Comparison of ENCODE assay signal across 10 cellular contexts in genomic region chr7:22640269-22640668, GRCh38.
A peak's percentile ranks its signal among the peaks of the same experiment; 100 is the strongest.
DNase-seq lines count a peak whose midpoint lies in the region; ATAC-seq, FAIRE-seq and TF ChIP-seq lines count a peak whose summit lies in the region.
"Had no signal": no experiment of that assay in that cellular context is flagged by ENCODE, and none has a peak within 500 bp of the region (broad histone marks: within the 10 kb centered on the region; RNA-seq: fewer than 3 reads in every experiment).

No MANE protein-coding gene starts in this region.

- H2BK15ac ChIP-seq in mesenchymal stem cell (ENCODE audit: low read depth, poor library complexity, severe bottlenecking), result no peak overlapping the region

- H2BK5ac ChIP-seq in mesenchymal stem cell (ENCODE audit: low read depth, low read length, poor library complexity, severe bottlenecking), result no peak overlapping the region

- DNase-seq in GM12892 (ENCODE audit: insufficient read length), result no peak
- DNase-seq in activated CD8-positive, alpha-beta T cell treated with anti-CD3 and anti-CD28 coated beads, Interleukin-2, amount 10 ng/mL, durations not matched to agents 7 days and 5 days, result peak; percentile 42
- no peak for DNase-seq in NCI-H226
- DNase-seq in SW480 (ENCODE audit: low spot score), result no peak
- DNase-seq in mesenchymal stem cell, result no peak
- DNase-seq in NCI-H1048 (lab: John Stamatoyannopoulos, UW), result no peak
- DNase-seq: CD8-positive, alpha-beta T cell; NCI-H2171 had no signal

- no peak overlapping the region for H3K18ac ChIP-seq in mesenchymal stem cell (ENCODE audit: low read depth in 1 of 2, low read length in 2 of 2)

- H3K4me1 ChIP-seq in mesenchymal stem cell (ENCODE audit: control insufficient read depth, insufficient read depth, low read depth, low read length), result no peaks in the 10 kb centered on the region

- H3K4me2 ChIP-seq in mesenchymal stem cell (ENCODE audit: low read length, poor library complexity, severe bottlenecking), result no peak overlapping the region

- H3K4me3 ChIP-seq in mesenchymal stem cell (ENCODE audit: insufficient read depth in 1 of 2, low read depth in 1 of 2, low read length in 2 of 2), result no peak overlapping the region

- H2BK120ac ChIP-seq in mesenchymal stem cell (ENCODE audit: low read depth, low read length), result no peak overlapping the region

- H4K8ac ChIP-seq in mesenchymal stem cell (ENCODE audit: low read length), result no peak overlapping the region

- H3K36me3 ChIP-seq in mesenchymal stem cell (ENCODE audit: control insufficient read depth in 1 of 2, insufficient read depth in 2 of 2, low read depth in 1 of 2, low read length in 2 of 2), result no peaks in the 10 kb centered on the region

- H3K4me3 Mint-ChIP-seq in activated CD8-positive, alpha-beta T cell treated with anti-CD3 and anti-CD28 coated beads, Interleukin-2, amount 10 ng/mL, durations not matched to agents 7 days and 5 days, result no peak overlapping the region
- H3K4me3 Mint-ChIP-seq: CD8-positive, alpha-beta T cell had no signal

- CTCF ChIA-PET in activated CD8-positive, alpha-beta T cell treated with anti-CD3 and anti-CD28 coated beads, Interleukin-2, amount 10 ng/mL, durations not matched to agents 7 days and 5 days (lab: Charles Lee), result no interaction called here

- H3K27me3 Mint-ChIP-seq in activated CD8-positive, alpha-beta T cell treated with anti-CD3 and anti-CD28 coated beads, Interleukin-2, amount 10 ng/mL, durations not matched to agents 7 days and 5 days (ENCODE audit: low read depth), result peaks cover 21% of the 10 kb centered on the region

- H2AFZ ChIP-seq in mesenchymal stem cell (ENCODE audit: low read depth, low read length), result no peak overlapping the region

- H3K14ac ChIP-seq in mesenchymal stem cell (ENCODE audit: low read length in 2 of 2), result no peak overlapping the region

- H3K27ac ChIP-seq in mesenchymal stem cell (ENCODE audit: low read length, poor library complexity, severe bottlenecking), result no peak overlapping the region

- POLR2A ChIA-PET in activated CD8-positive, alpha-beta T cell treated with anti-CD3 and anti-CD28 coated beads, Interleukin-2, amount 10 ng/mL, durations not matched to agents 7 days and 5 days (lab: Charles Lee), result no interaction called here

- H3K27me3 ChIP-seq in mesenchymal stem cell (ENCODE audit: control insufficient read depth in 1 of 2, insufficient read depth in 1 of 2, low read length in 2 of 2), result no peaks in the 10 kb centered on the region

- 100% methylated on average over 6 of the region's 8 CpGs for WGBS in mesenchymal stem cell

- no peaks in the 10 kb centered on the region for H3K79me1 ChIP-seq in mesenchymal stem cell (replicated peaks; ENCODE audit: low read length, poor library complexity, severe bottlenecking)

- no peak overlapping the region for H3K23ac ChIP-seq in mesenchymal stem cell (ENCODE audit: low read length in 2 of 2)

- no peak overlapping the region for H4K91ac ChIP-seq in mesenchymal stem cell (ENCODE audit: low read length)

- peak; percentile 96 for ATAC-seq in GM19397 (IDR thresholded peaks at IDR 0.05; ENCODE audit: unreplicated experiment)
- ATAC-seq in HG02981 (IDR thresholded peaks at IDR 0.05; ENCODE audit: unreplicated experiment), result peak; percentile 97
- ATAC-seq in activated CD8-positive, alpha-beta T cell treated with anti-CD3 and anti-CD28 coated beads, Interleukin-2, amount 10 ng/mL, durations not matched to agents 7 days and 5 days, result no peak
- ATAC-seq: CD8-positive, alpha-beta T cell had no signal

- peaks cover 13% of the 10 kb centered on the region for H3K9me3 Mint-ChIP-seq in activated CD8-positive, alpha-beta T cell treated with anti-CD3 and anti-CD28 coated beads, Interleukin-2, amount 10 ng/mL, durations not matched to agents 7 days and 5 days (ENCODE audit: insufficient read depth)

- H3K27ac Mint-ChIP-seq in activated CD8-positive, alpha-beta T cell treated with anti-CD3 and anti-CD28 coated beads, Interleukin-2, amount 10 ng/mL, durations not matched to agents 7 days and 5 days, result no peak overlapping the region
- H3K27ac Mint-ChIP-seq: CD8-positive, alpha-beta T cell had no signal

- no peak overlapping the region for H3K9ac ChIP-seq in mesenchymal stem cell (ENCODE audit: low read length)

- TF ChIP-seq POLR2A in GM12892 (IDR thresholded peaks at IDR 0.05; ENCODE audit: low read depth, low read length), result no peak

- H3K36me3 Mint-ChIP-seq in activated CD8-positive, alpha-beta T cell treated with anti-CD3 and anti-CD28 coated beads, Interleukin-2, amount 10 ng/mL, durations not matched to agents 7 days and 5 days (ENCODE audit: low read depth), result peaks cover 14% of the 10 kb centered on the region
- H3K36me3 Mint-ChIP-seq: CD8-positive, alpha-beta T cell had no signal

- no peak overlapping the region for H3K4ac ChIP-seq in mesenchymal stem cell (ENCODE audit: low read depth in 1 of 2, low read length in 2 of 2)

- peaks cover 44% of the 10 kb centered on the region for H3K9me3 ChIP-seq in mesenchymal stem cell (ENCODE audit: control insufficient read depth, low read length)

- H2BK12ac ChIP-seq in mesenchymal stem cell (ENCODE audit: low read length in 2 of 2), result no peak overlapping the region

- peaks cover 17% of the 10 kb centered on the region for H3K4me1 Mint-ChIP-seq in activated CD8-positive, alpha-beta T cell treated with anti-CD3 and anti-CD28 coated beads, Interleukin-2, amount 10 ng/mL, durations not matched to agents 7 days and 5 days (ENCODE audit: low read depth)

- no peak overlapping the region for H2AK5ac ChIP-seq in mesenchymal stem cell (ENCODE audit: low read length, severe bottlenecking)

- FAIRE-seq in GM12892 (lab: Jason Lieb, UNC), result peak; percentile 85
